Comparison of ENCODE assay signal across 1 cellular context in genomic region chr19:1512671-1513491, GRCh38.
TF ChIP-seq lines count a peak whose summit lies in the region.

ADAMTSL5 (minus strand) TSS chr19:1513019; CDS start chr19:1510943, 2,076 bp downstream.

TF ChIP-seq in HEK293, 187 proteins besides CTCF, POLR2A, EP300 and RAD21 (continued from another document):
- TF ChIP-seq ZBTB10 (tag by site-specific recombination; IDR thresholded peaks at IDR 0.05) (peak; percentile 65; the same call in 1 of the 2 replicates), KLF7 (tag by site-specific recombination; IDR thresholded peaks at IDR 0.05; ENCODE audit: borderline replicate concordance) (peak; percentile 67), PATZ1 (tag by site-specific recombination; IDR thresholded peaks at IDR 0.05) (peak; percentile 29)
